In genomic region chr15:100373942-100374341, GRCh38 we compare ENCODE assay signal across 16 cellular contexts. TPM values are rescaled to one million over a fixed set of nuclear protein-coding genes. Genes with fewer than 3 reads are reported as not detected.
DNase-seq lines count a peak whose midpoint lies in the region; ATAC-seq and TF ChIP-seq lines count a peak whose summit lies in the region.
"Had no signal": no experiment of that assay in that cellular context is flagged by ENCODE, and none has a peak within 500 bp of the region (broad histone marks: within the 10 kb centered on the region; RNA-seq: fewer than 3 reads in every experiment).

No MANE protein-coding gene starts in this region.

- peaks cover 10% of the 10 kb centered on the region for H3K27me3 ChIP-seq in H7 (ENCODE audit: control insufficient read depth, insufficient read depth, low read length)
- H3K27me3 ChIP-seq in RWPE2 (ENCODE audit: insufficient read depth, poor library complexity, severe bottlenecking) = peaks cover 46% of the 10 kb centered on the region
- H3K27me3 ChIP-seq in iPS-15b (ENCODE audit: control insufficient read depth, insufficient read depth, low read length) = peaks cover 30% of the 10 kb centered on the region

- DNase-seq in H7 (no peak), RWPE2 (ENCODE audit: low spot score) (no peak), renal cortical epithelial cell (ENCODE audit: low read depth) (peak; percentile 10), AG08395 (ENCODE audit: low spot score) (no peak)
- DNase-seq: activated CD4-positive, alpha-beta T cell treated with anti-CD3 and anti-CD28 coated beads, Interleukin-2, amount 10 ng/mL, durations not matched to agents 24 days and 14 days; activated gamma-delta T cell treated with Interleukin-2 at 50 U/mL for 16 hours; colonic mucosa; foreskin fibroblast; left colon; posterior cingulate gyrus; stimulated activated CD4-positive, alpha-beta T cell treated with anti-CD3 and anti-CD28 coated beads, Interleukin-4, amount 100 ng/mL, for 24 hours; T-helper 1 cell had no signal

- H3K9ac ChIP-seq in iPS-15b (ENCODE audit: low read depth, low read length) = no peak overlapping the region

- H3K27ac ChIP-seq in RWPE2 (ENCODE audit: poor library complexity, severe bottlenecking) = no peak overlapping the region
- H3K27ac ChIP-seq: colonic mucosa had no signal

- H3K9me3 ChIP-seq in RWPE2 (ENCODE audit: severe bottlenecking) (peaks cover 5% of the 10 kb centered on the region), iPS-15b (ENCODE audit: control insufficient read depth, insufficient read depth, low read length) (no peaks in the 10 kb centered on the region)
- H3K9me3 ChIP-seq: colonic mucosa had no signal

- H3K36me3 ChIP-seq in H7 (replicated peaks; ENCODE audit: control insufficient read depth, insufficient read depth, low read length) (no peaks in the 10 kb centered on the region), RWPE2 (ENCODE audit: low read depth) (no peaks in the 10 kb centered on the region), iPS-15b (ENCODE audit: control insufficient read depth, insufficient read depth, low read length) (no peaks in the 10 kb centered on the region)
- H3K36me3 ChIP-seq: colonic mucosa had no signal

- no peak for TF ChIP-seq CTCF in RWPE2 (IDR thresholded peaks at IDR 0.05; ENCODE audit: poor library complexity, severe bottlenecking)

- H3K4me3 ChIP-seq in H7 (ENCODE audit: insufficient read depth, low read depth, low read length) (peak overlapping the region; percentile 74), RWPE2 (ENCODE audit: severe bottlenecking) (no peak overlapping the region), iPS-15b (ENCODE audit: low read depth, low read length) (peak overlapping the region; percentile 68)

- ATAC-seq in RWPE2 (ENCODE audit: low read depth) (peak; percentile 20; the same call in 1 of the 3 replicates), GM21528 (IDR thresholded peaks at IDR 0.05; ENCODE audit: low FRiP score, unreplicated experiment) (no peak), GM19455 (IDR thresholded peaks at IDR 0.05; ENCODE audit: unreplicated experiment) (no peak)
- ATAC-seq: left colon had no signal

- H3K4me1 ChIP-seq in RWPE2 (ENCODE audit: insufficient read depth, poor library complexity, severe bottlenecking) = no peaks in the 10 kb centered on the region
- H3K4me1 ChIP-seq in iPS-15b (ENCODE audit: control insufficient read depth, insufficient read depth, low read length) = no peaks in the 10 kb centered on the region
- H3K4me1 ChIP-seq: colonic mucosa had no signal

RNA-seq across cellular contexts. Expression of gene ADAMTS17, which starts 32.2 kb away (rescaled TPM):
- total RNA-seq in H7 (2014; rRNA removed; shearing (Covaris generic)) = 0.55 and 2.3 TPM in 2 replicates
- 1.4 and 1.5 TPM in 2 replicates for total RNA-seq in renal cortical epithelial cell
- total RNA-seq: OCI-LY7 had no signal
